In the genomic region with DNA sequence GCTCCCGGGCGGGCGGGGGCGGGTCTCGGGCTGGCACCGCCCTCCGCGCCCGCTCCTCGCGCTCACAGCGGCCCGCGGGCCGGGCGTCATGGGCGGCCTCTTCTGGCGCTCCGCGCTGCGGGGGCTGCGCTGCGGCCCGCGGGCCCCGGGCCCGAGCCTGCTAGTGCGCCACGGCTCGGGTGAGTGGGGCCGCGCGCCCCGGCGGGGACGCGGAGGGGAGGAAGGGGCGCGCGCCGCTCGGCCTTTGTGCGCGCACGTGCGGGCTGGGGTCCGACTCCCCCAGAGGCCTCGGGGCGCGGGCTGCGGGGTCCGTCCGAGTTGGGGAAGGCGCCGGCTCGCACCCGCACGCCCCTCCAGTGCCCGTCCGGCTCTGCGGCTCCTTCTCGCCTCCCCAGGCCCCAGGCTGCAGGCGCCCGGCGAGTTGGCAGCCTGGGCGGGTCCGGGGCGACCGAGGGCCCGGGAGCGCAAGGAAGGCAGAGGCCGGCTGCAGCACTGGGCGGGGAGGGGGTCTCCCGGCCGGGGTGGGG, we compare ENCODE assay signal across 8 cellular contexts. TPM values are rescaled to one million over a fixed set of nuclear protein-coding genes. Genes with fewer than 3 reads are reported as not detected.
DNase-seq lines count a peak whose midpoint lies in the region; ATAC-seq and TF ChIP-seq lines count a peak whose summit lies in the region.

NME4 (plus strand) TSS at position 65 of the 527 bp plus-strand sequence; CDS start at position 89, 24 bp downstream.

- peak within 1 kb of the TSS; percentile 89 for H3K9ac ChIP-seq in SK-N-MC (ENCODE audit: insufficient read length)

- H3K27ac Mint-ChIP-seq in type B pancreatic cell = peak within 1 kb of the TSS; percentile 95

- no peak for TF ChIP-seq CTCF in GM12875 (IDR thresholded peaks at IDR 0.05; ENCODE audit: borderline replicate concordance, insufficient read depth, low read depth, low read length)
- no peak for TF ChIP-seq CTCF in type B pancreatic cell (conservative IDR thresholded peaks at IDR 0.05)

- H3K9me3 ChIP-seq in SK-N-MC (ENCODE audit: low read depth, low read length) = no peaks in the 10 kb centered on the region

- H3K27ac ChIP-seq in SK-N-MC = peak within 1 kb of the TSS; percentile 93

- no peak for ATAC-seq in GM19452 (IDR thresholded peaks at IDR 0.05; ENCODE audit: unreplicated experiment)

- peak within 1 kb of the TSS; percentile 78 for H3K4me3 ChIP-seq in GM12875 (ENCODE audit: low read depth, low read length)
- H3K4me3 ChIP-seq in SK-N-MC = peak within 1 kb of the TSS; percentile 87

- no peaks in the 10 kb centered on the region for H3K27me3 Mint-ChIP-seq in type B pancreatic cell

- H3K4me3 Mint-ChIP-seq in type B pancreatic cell = peak within 1 kb of the TSS; percentile 95

- DNase-seq in ACHN (peak; percentile 41), SK-N-MC (ENCODE audit: low read depth, low spot score) (no peak), ecto neural progenitor cell (ENCODE audit: low spot score) (peak; percentile 78), mesenteric fat pad (ENCODE audit: low spot score) (no peak), type B pancreatic cell (ENCODE audit: extremely low spot score, unreplicated experiment) (no peak), SKM-1 (lab: John Stamatoyannopoulos, UW; ENCODE audit: unreplicated experiment) (no peak)

- H3K36me3 ChIP-seq in SK-N-MC (ENCODE audit: insufficient read depth, low read length) = peaks cover 25% of the 10 kb centered on the region

- H3K4me1 Mint-ChIP-seq in type B pancreatic cell (ENCODE audit: unreplicated experiment) = peaks cover 12% of the 10 kb centered on the region

- H3K9me3 Mint-ChIP-seq in type B pancreatic cell = no peaks in the 10 kb centered on the region

- no peaks in the 10 kb centered on the region for H3K36me3 Mint-ChIP-seq in type B pancreatic cell

- in situ Hi-C loops in ACHN (cut with HindIII; ENCODE audit: low pct_ligation_motif_present, low pct_unique_long_range_greater_than_20kb, low sequenced_read_pairs) = no loop called here

RNA-seq across cellular contexts. Expression of gene NME4, which starts in this region (rescaled TPM):
- total RNA-seq in mesenteric fat pad (139 TPM), type B pancreatic cell (ENCODE audit: low replicate concordance) (72.8 and 166 TPM in 2 replicates)

Comparison
In these comparisons a context has a peak if more than half of its experiments do, and no peak if none do; other contexts are left out.
1. DNase-seq: peak in ACHN (single experiment) and ecto neural progenitor cell (single experiment); none in SK-N-MC (single experiment), mesenteric fat pad (single experiment), type B pancreatic cell (single experiment) and SKM-1 (single experiment).